In genomic region chr17:34226011-34226410, GRCh38 we compare ENCODE assay signal across 15 cellular contexts. TPM values are rescaled to one million over a fixed set of nuclear protein-coding genes. Genes with fewer than 3 reads are reported as not detected.
DNase-seq lines count a peak whose midpoint lies in the region; ATAC-seq and TF ChIP-seq lines count a peak whose summit lies in the region.
"Had no signal": no experiment of that assay in that cellular context is flagged by ENCODE, and none has a peak within 500 bp of the region (broad histone marks: within the 10 kb centered on the region; RNA-seq: fewer than 3 reads in every experiment).

No MANE protein-coding gene starts in this region.

- peaks cover 0 to 3% of the 10 kb centered on the region in 2 donors for H3K9me3 ChIP-seq in left lung
- no peaks in the 10 kb centered on the region for H3K9me3 ChIP-seq in SK-N-SH
- H3K9me3 ChIP-seq: SJCRH30 had no signal

- peaks cover 15% of the 10 kb centered on the region for H3K4me1 Mint-ChIP-seq in HFFc6 (ENCODE audit: low read depth)

- DNase-seq in AG10803 (ENCODE audit: low read depth) (peak; percentile 40), HFFc6 (peak; percentile 64), dermis blood vessel endothelial cell (peak; percentile 21), left lung (no peak), SK-N-SH (no peak), NCI-H2196 (lab: John Stamatoyannopoulos, UW; ENCODE audit: unreplicated experiment) (no peak), NCI-H446 treated with DMSO at 0.1 percent for 48 hours (lab: John Stamatoyannopoulos, UW) (no peak)
- DNase-seq: NCI-H1105 treated with DMSO at 0.1 percent for 48 hours, NCI-H1694 treated with DMSO at 0.1 percent for 48 hours, NCI-H446, NCI-H774 had no signal

- no peaks in the 10 kb centered on the region for H3K9me2 ChIP-seq in SK-N-SH

- POLR2A ChIA-PET in SK-N-SH (lab: Yijun Ruan, JAX), result no interaction called here

- no peaks in the 10 kb centered on the region for H3F3A ChIP-seq in SK-N-SH (replicated peaks; ENCODE audit: insufficient read depth)

- peaks cover 16% of the 10 kb centered on the region for H3K9me3 Mint-ChIP-seq in HFFc6

- no peak for TF ChIP-seq RAD21 in SK-N-SH (IDR thresholded peaks at IDR 0.05; ENCODE audit: low read length)

- H2AFZ ChIP-seq in SK-N-SH (ENCODE audit: low read depth), result no peak overlapping the region
- H2AFZ ChIP-seq: GM23338 had no signal

- no peaks in the 10 kb centered on the region for H3K36me3 ChIP-seq in left lung
- no peaks in the 10 kb centered on the region for H3K36me3 ChIP-seq in SK-N-SH (replicated peaks in 1 of 2; ENCODE audit: control insufficient read depth in 1 of 2, insufficient read depth in 2 of 2, low read length in 1 of 2)
- H3K36me3 ChIP-seq: SJCRH30 had no signal

- no peak overlapping the region for H3K4me2 ChIP-seq in SK-N-SH
- H3K4me2 ChIP-seq: GM23338 had no signal

- H3K27me3 Mint-ChIP-seq in HFFc6 (ENCODE audit: insufficient read depth), result peaks cover 12% of the 10 kb centered on the region

- CTCF ChIA-PET in SK-N-SH (lab: Yijun Ruan, JAX), result interaction anchor here (0.6 to 1.0 kb wide), 2 partner anchors 129 to 135 kb away, joined by 3 to 4 read pairs; no protein-coding TSS in a partner anchor

- no peaks in the 10 kb centered on the region for H3K79me2 ChIP-seq in SK-N-SH (ENCODE audit: insufficient read depth)

- no peak overlapping the region for H3K27ac Mint-ChIP-seq in HFFc6
- H3K27ac Mint-ChIP-seq: CD14-positive monocyte, GM23338 had no signal

- H3K27me3 ChIP-seq in left lung (no peaks in the 10 kb centered on the region), SK-N-SH (ENCODE audit: insufficient read depth) (no peaks in the 10 kb centered on the region)

- peak overlapping the region in 1 of 2 donors; percentile 0 for H3K27ac ChIP-seq in left lung
- H3K27ac ChIP-seq in SK-N-SH (ENCODE audit: low read depth in 2 of 2, low read length in 1 of 2), result no peak overlapping the region
- H3K27ac ChIP-seq: SJCRH30 had no signal

- no peak for TF ChIP-seq CTCF in AG10803 (conservative IDR thresholded peaks at IDR 0.05; ENCODE audit: low read length)
- TF ChIP-seq CTCF in HFFc6 (IDR thresholded peaks at IDR 0.05), result no peak
- TF ChIP-seq CTCF in left lung (IDR thresholded peaks at IDR 0.05), result no peak
- TF ChIP-seq CTCF in SK-N-SH (IDR thresholded peaks at IDR 0.05), result no peak

- 22% methylated on average over 1 of the region's 1 CpG for WGBS in SK-N-SH (ENCODE audit: low lambda C conversion rate)

- no peak overlapping the region for H3K4me3 Mint-ChIP-seq in HFFc6
- H3K4me3 Mint-ChIP-seq: CD14-positive monocyte, GM23338 had no signal

- ATAC-seq in left lung, result peak; percentile 17
- ATAC-seq: GM23338 had no signal

- intact Hi-C loops in left lung (cut with DNase I), result no loop called here

- TF ChIP-seq EP300 in SK-N-SH (IDR thresholded peaks at IDR 0.05; ENCODE audit: borderline replicate concordance in 1 of 2, low read depth in 1 of 2, low read length in 1 of 2), result no peak

- peaks cover 0 to 22% of the 10 kb centered on the region in 2 donors for H3K4me1 ChIP-seq in left lung
- no peaks in the 10 kb centered on the region for H3K4me1 ChIP-seq in SK-N-SH (ENCODE audit: control insufficient read depth in 1 of 2, insufficient read depth in 2 of 2, low read depth in 1 of 2, low read length in 1 of 2)

- no peaks in the 10 kb centered on the region for H3K36me3 Mint-ChIP-seq in HFFc6 (ENCODE audit: low read depth)

- no peaks in the 10 kb centered on the region for H4K20me1 ChIP-seq in SK-N-SH (ENCODE audit: insufficient read depth)

- H3K9ac ChIP-seq in SK-N-SH, result no peak overlapping the region

- H3K4me3 ChIP-seq in AG10803 (ENCODE audit: low read length), result no peak overlapping the region
- H3K4me3 ChIP-seq in left lung, result no peak overlapping the region
- no peak overlapping the region for H3K4me3 ChIP-seq in SK-N-SH (ENCODE audit: low read depth in 2 of 2, low read length in 1 of 2)
- H3K4me3 ChIP-seq: GM23338, SJCRH30 had no signal

TF ChIP-seq in SK-N-SH, 30 proteins besides CTCF, POLR2A, EP300 and RAD21:
- no peak for TF ChIP-seq RCOR1 (IDR thresholded peaks at IDR 0.05; ENCODE audit: low read length)
- TF ChIP-seq ELF1 (IDR thresholded peaks at IDR 0.05), result no peak
- TF ChIP-seq GATA2 (CRISPR knock-in tag; IDR thresholded peaks at IDR 0.05), result no peak
- TF ChIP-seq YY1 (IDR thresholded peaks at IDR 0.05; ENCODE audit: low read depth), result no peak
- no peak for TF ChIP-seq TAF1 (IDR thresholded peaks at IDR 0.05; ENCODE audit: borderline replicate concordance, low read depth, low read length)
- no peak for TF ChIP-seq EZH2phosphoT487 (IDR thresholded peaks at IDR 0.05; ENCODE audit: borderline replicate concordance, low read depth)
- no peak for TF ChIP-seq RXRA (IDR thresholded peaks at IDR 0.05; ENCODE audit: borderline replicate concordance, low read depth)
- no peak for TF ChIP-seq NRF1 (IDR thresholded peaks at IDR 0.05; ENCODE audit: low read depth, low read length)
- no peak for TF ChIP-seq PBX3 (IDR thresholded peaks at IDR 0.05)
- TF ChIP-seq JUND (IDR thresholded peaks at IDR 0.05), result no peak
- no peak for TF ChIP-seq RFX5 (IDR thresholded peaks at IDR 0.05; ENCODE audit: low read length)
- TF ChIP-seq MEF2A (IDR thresholded peaks at IDR 0.05; ENCODE audit: borderline replicate concordance, low read depth), result no peak
- TF ChIP-seq CHD2 (IDR thresholded peaks at IDR 0.05; ENCODE audit: low read length, partially characterized antibody), result no peak

RNA-seq across cellular contexts. Expression of gene CCL2, which starts 29.1 kb away (rescaled TPM):
- 10 to 100 TPM; 23.2 to 65.9 (median 30.1) TPM for total RNA-seq in HFFc6 (2021; fragmentation: NEBNext Ultra II Directional; extraction: Animal tissue kit (Norgen Biotek cat#: 25700))
- total RNA-seq in dermis blood vessel endothelial cell, result 84.3 and 218 TPM in 2 replicates
- 100 to 1,000 TPM in 1 of 2 donors, 10 to 100 TPM in 1; 50.0 to 444 TPM for total RNA-seq in left lung
- polyA plus RNA-seq in SK-N-SH (2012; rRNA removed), result 210 and 296 TPM in 2 replicates
- 243 and 263 TPM in 2 replicates for polyA plus RNA-seq in SK-N-SH (2012; cell fraction: cytosol; rRNA removed)
- polyA plus RNA-seq in SK-N-SH (2012; cell fraction: nucleus; rRNA removed), result 186 and 278 TPM in 2 replicates
- total RNA-seq: G401 had no signal

RNA-seq across cellular contexts. Expression of gene CCL7, which starts 44.0 kb away (rescaled TPM):
- total RNA-seq in HFFc6 (2021; fragmentation: NEBNext Ultra II Directional; extraction: Animal tissue kit (Norgen Biotek cat#: 25700)), result not detected
- total RNA-seq in dermis blood vessel endothelial cell (0.23 TPM in 1 of 2 replicates, not detected in the other), left lung (1 to 10 TPM in 1 of 2 donors, under 1 TPM in 1; 0.96 to 3.7 TPM)
- polyA plus RNA-seq in SK-N-SH (2012; rRNA removed), result 0.50 and 0.72 TPM in 2 replicates
- 0.89 and 0.94 TPM in 2 replicates for polyA plus RNA-seq in SK-N-SH (2012; cell fraction: cytosol; rRNA removed)
- polyA plus RNA-seq in SK-N-SH (2012; cell fraction: nucleus; rRNA removed), result 0.38 and 0.59 TPM in 2 replicates
- total RNA-seq: G401, GM23338, SJCRH30 had no signal
- polyA plus RNA-seq: GM23338 had no signal

RNA-seq across cellular contexts. Expression of gene CCL11, which starts 59.5 kb away (rescaled TPM):
- total RNA-seq in HFFc6 (2021; fragmentation: NEBNext Ultra II Directional; extraction: Animal tissue kit (Norgen Biotek cat#: 25700)), result not detected
- total RNA-seq in dermis blood vessel endothelial cell (not detected in 2 replicates), left lung (under 1 TPM; 0.32 to 0.42 TPM)
- not detected in 2 replicates for polyA plus RNA-seq in SK-N-SH (2012; rRNA removed)
- polyA plus RNA-seq in SK-N-SH (2012; cell fraction: cytosol; rRNA removed), result not detected in 2 replicates
- polyA plus RNA-seq in SK-N-SH (2012; cell fraction: nucleus; rRNA removed), result not detected in 2 replicates
- total RNA-seq: G401, GM23338, SJCRH30 had no signal
- polyA plus RNA-seq: CD14-positive monocyte, GM23338 had no signal

Comparison
In these comparisons a context has a peak if more than half of its experiments do, and no peak if none do; other contexts are left out.
1. DNase-seq: peak in AG10803 (single experiment), HFFc6 (single experiment) and dermis blood vessel endothelial cell (single experiment); none in left lung (0 of 2), SK-N-SH (single experiment), NCI-H2196 (single experiment) and NCI-H446 treated with DMSO at 0.1 percent for 48 hours (single experiment).